1 cellular context compared by ENCODE assay signal in genomic region chr17:46259845-46260661, GRCh38.
TF ChIP-seq lines count a peak whose summit lies in the region.

No MANE protein-coding gene starts in this region.

TF ChIP-seq in HepG2, 621 proteins besides CTCF, POLR2A, EP300 and RAD21 (continued from another document):
- TF ChIP-seq, protein P1, sequence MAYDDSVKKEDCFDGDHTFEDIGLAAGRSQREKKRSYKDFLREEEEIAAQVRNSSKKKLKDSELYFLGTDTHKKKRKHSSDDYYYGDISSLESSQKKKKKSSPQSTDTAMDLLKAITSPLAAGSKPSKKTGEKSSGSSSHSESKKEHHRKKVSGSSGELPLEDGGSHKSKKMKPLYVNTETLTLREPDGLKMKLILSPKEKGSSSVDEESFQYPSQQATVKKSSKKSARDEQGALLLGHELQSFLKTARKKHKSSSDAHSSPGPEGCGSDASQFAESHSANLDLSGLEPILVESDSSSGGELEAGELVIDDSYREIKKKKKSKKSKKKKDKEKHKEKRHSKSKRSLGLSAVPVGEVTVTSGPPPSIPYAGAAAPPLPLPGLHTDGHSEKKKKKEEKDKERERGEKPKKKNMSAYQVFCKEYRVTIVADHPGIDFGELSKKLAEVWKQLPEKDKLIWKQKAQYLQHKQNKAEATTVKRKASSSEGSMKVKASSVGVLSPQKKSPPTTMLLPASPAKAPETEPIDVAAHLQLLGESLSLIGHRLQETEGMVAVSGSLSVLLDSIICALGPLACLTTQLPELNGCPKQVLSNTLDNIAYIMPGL (CRISPR knock-in tag; IDR thresholded peaks at IDR 0.05; ENCODE audit: borderline replicate concordance in 1 of 2, low read depth in 1 of 2), result peak; percentile 32 to 39; a peak in 1 of 4 replicates
- TF ChIP-seq SALL1 (CRISPR knock-in tag; IDR thresholded peaks at IDR 0.05), result peak; percentile 44
- TF ChIP-seq BORCS8-MEF2B (CRISPR knock-in tag; IDR thresholded peaks at IDR 0.05), result 0 out of 2 replicates have a peak, but pooled peaks have one; percentile 33
- TF ChIP-seq RBFOX2 (IDR thresholded peaks at IDR 0.05; ENCODE audit: low read depth, low read length), result 0 out of 2 replicates have a peak, but pooled peaks have one; percentile 27
- TF ChIP-seq, protein P2, sequence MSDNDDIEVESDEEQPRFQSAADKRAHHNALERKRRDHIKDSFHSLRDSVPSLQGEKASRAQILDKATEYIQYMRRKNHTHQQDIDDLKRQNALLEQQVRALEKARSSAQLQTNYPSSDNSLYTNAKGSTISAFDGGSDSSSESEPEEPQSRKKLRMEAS (IDR thresholded peaks at IDR 0.05), result peak; percentile 34; the same call in 1 of the 2 replicates
- peak; percentile 24; the same call in 1 of the 2 replicates for TF ChIP-seq STAG1 (CRISPR knock-in tag; IDR thresholded peaks at IDR 0.05)
- TF ChIP-seq ZNF563 (CRISPR knock-in tag; IDR thresholded peaks at IDR 0.05), result 0 out of 2 replicates have a peak, but pooled peaks have one; percentile 29
- TF ChIP-seq SAP130 (CRISPR knock-in tag; IDR thresholded peaks at IDR 0.05; ENCODE audit: low read depth), result peak; percentile 12; the same call in 1 of the 2 replicates
- TF ChIP-seq DNMT1 (CRISPR knock-in tag; IDR thresholded peaks at IDR 0.05), result 0 out of 2 replicates have a peak, but pooled peaks have one; percentile 41
- TF ChIP-seq TFDP1 (CRISPR knock-in tag; IDR thresholded peaks at IDR 0.05; ENCODE audit: borderline replicate concordance), result peak; percentile 50; the same call in 1 of the 2 replicates
- 0 out of 2 replicates have a peak, but pooled peaks have one; percentile 29 for TF ChIP-seq ZBTB14 (CRISPR knock-in tag; IDR thresholded peaks at IDR 0.05)
- TF ChIP-seq UBTF (CRISPR knock-in tag; IDR thresholded peaks at IDR 0.05), result peak; percentile 81
- 0 out of 2 replicates have a peak, but pooled peaks have one; percentile 11 for TF ChIP-seq TBX2 (CRISPR knock-in tag; IDR thresholded peaks at IDR 0.05; ENCODE audit: borderline replicate concordance)
- TF ChIP-seq ZFY (CRISPR knock-in tag; IDR thresholded peaks at IDR 0.05), result peak; percentile 63; the same call in 1 of the 2 replicates
- TF ChIP-seq ZFX (CRISPR knock-in tag; IDR thresholded peaks at IDR 0.05; ENCODE audit: low read depth), result peak; percentile 65; the same call in 1 of the 2 replicates
- TF ChIP-seq, protein P3, sequence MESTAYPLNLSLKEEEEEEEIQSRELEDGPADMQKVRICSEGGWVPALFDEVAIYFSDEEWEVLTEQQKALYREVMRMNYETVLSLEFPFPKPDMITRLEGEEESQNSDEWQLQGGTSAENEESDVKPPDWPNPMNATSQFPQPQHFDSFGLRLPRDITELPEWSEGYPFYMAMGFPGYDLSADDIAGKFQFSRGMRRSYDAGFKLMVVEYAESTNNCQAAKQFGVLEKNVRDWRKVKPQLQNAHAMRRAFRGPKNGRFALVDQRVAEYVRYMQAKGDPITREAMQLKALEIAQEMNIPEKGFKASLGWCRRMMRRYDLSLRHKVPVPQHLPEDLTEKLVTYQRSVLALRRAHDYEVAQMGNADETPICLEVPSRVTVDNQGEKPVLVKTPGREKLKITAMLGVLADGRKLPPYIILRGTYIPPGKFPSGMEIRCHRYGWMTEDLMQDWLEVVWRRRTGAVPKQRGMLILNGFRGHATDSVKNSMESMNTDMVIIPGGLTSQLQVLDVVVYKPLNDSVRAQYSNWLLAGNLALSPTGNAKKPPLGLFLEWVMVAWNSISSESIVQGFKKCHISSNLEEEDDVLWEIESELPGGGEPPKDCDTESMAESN (CRISPR knock-in tag; conservative IDR thresholded peaks at IDR 0.05), result peak; percentile 48; the same call in 1 of the 2 replicates
- TF ChIP-seq GABPB1 (CRISPR knock-in tag; IDR thresholded peaks at IDR 0.05), result peak; percentile 53; the same call in 1 of the 2 replicates
- TF ChIP-seq, protein P4, sequence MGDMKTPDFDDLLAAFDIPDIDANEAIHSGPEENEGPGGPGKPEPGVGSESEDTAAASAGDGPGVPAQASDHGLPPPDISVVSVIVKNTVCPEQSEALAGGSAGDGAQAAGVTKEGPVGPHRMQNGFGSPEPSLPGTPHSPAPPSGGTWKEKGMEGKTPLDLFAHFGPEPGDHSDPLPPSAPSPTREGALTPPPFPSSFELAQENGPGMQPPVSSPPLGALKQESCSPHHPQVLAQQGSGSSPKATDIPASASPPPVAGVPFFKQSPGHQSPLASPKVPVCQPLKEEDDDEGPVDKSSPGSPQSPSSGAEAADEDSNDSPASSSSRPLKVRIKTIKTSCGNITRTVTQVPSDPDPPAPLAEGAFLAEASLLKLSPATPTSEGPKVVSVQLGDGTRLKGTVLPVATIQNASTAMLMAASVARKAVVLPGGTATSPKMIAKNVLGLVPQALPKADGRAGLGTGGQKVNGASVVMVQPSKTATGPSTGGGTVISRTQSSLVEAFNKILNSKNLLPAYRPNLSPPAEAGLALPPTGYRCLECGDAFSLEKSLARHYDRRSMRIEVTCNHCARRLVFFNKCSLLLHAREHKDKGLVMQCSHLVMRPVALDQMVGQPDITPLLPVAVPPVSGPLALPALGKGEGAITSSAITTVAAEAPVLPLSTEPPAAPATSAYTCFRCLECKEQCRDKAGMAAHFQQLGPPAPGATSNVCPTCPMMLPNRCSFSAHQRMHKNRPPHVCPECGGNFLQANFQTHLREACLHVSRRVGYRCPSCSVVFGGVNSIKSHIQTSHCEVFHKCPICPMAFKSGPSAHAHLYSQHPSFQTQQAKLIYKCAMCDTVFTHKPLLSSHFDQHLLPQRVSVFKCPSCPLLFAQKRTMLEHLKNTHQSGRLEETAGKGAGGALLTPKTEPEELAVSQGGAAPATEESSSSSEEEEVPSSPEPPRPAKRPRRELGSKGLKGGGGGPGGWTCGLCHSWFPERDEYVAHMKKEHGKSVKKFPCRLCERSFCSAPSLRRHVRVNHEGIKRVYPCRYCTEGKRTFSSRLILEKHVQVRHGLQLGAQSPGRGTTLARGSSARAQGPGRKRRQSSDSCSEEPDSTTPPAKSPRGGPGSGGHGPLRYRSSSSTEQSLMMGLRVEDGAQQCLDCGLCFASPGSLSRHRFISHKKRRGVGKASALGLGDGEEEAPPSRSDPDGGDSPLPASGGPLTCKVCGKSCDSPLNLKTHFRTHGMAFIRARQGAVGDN (CRISPR knock-in tag; IDR thresholded peaks at IDR 0.05), result peak; percentile 86
- 0 out of 2 replicates have a peak, but pooled peaks have one; percentile 32 for TF ChIP-seq KDM5B (CRISPR knock-in tag; IDR thresholded peaks at IDR 0.05; ENCODE audit: borderline replicate concordance)
- TF ChIP-seq ZBTB38 (CRISPR knock-in tag; IDR thresholded peaks at IDR 0.05), result peak; percentile 60; the same call in 1 of the 2 replicates
- peak; percentile 43; the same call in 1 of the 2 replicates for TF ChIP-seq ZNF777 (CRISPR knock-in tag; IDR thresholded peaks at IDR 0.05)
